In the genomic region with DNA sequence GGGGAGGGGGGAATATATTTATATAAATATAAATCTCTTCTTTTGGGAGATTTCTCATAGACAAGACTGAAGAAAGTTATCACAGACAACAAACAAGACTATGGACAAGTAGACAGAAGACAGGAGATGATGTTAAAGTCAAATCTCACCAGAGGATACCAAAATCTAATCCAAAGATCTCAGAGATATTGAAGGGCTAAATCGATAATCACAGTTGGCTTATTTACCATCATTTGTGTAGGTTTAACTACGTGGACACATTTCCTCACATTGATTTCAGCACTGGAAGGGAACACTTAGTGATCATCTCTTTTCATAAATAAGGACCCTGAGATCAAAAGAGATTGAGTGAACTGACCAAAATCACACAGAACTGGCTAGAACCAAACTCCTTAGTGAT, we compare ENCODE assay signal across 16 cellular contexts. TPM values are rescaled to one million over a fixed set of nuclear protein-coding genes. Genes with fewer than 3 reads are reported as not detected.
DNase-seq lines count a peak whose midpoint lies in the region; ATAC-seq and TF ChIP-seq lines count a peak whose summit lies in the region.
"Had no signal": no experiment of that assay in that cellular context is flagged by ENCODE, and none has a peak within 500 bp of the region (broad histone marks: within the 10 kb centered on the region; RNA-seq: fewer than 3 reads in every experiment).

No MANE protein-coding gene starts in this region.

- no peak overlapping the region for H2BK12ac ChIP-seq in H9 (ENCODE audit: insufficient read length, low read depth, low read length)

- H3K23ac ChIP-seq in H9 (ENCODE audit: insufficient read length, low read depth, low read length) = no peak overlapping the region

- no peak overlapping the region for H4K8ac ChIP-seq in H9 (replicated peaks; ENCODE audit: insufficient read length, low read depth, low read length)

- H3K18ac ChIP-seq in H9 (ENCODE audit: insufficient read length, low read depth, low read length) = no peak overlapping the region

- no peaks in the 10 kb centered on the region for H4K20me1 ChIP-seq in H9 (ENCODE audit: control insufficient read depth, insufficient read depth, insufficient read length)

- H3K9me3 Mint-ChIP-seq in natural killer cell (no peaks in the 10 kb centered on the region), nephron progenitor cell (peaks cover 22% of the 10 kb centered on the region), H9 (peaks cover 11 to 18% of the 10 kb centered on the region in 2 experiments)
- H3K9me3 Mint-ChIP-seq in natural killer cell treated with Interleukin-12 subunit alpha and Interleukin-12 subunit beta and Interleukin-15 and Interleukin-18, amount 100 ng/mL, for 72 hours = no peaks in the 10 kb centered on the region

- peak overlapping the region; percentile 94 for H3K27ac ChIP-seq in WERI-Rb-1
- no peak overlapping the region for H3K27ac ChIP-seq in H9 (ENCODE audit: insufficient read length, low read depth, low read length)
- H3K27ac ChIP-seq: GM23248 had no signal

- TF ChIP-seq CTCF in natural killer cell (IDR thresholded peaks at IDR 0.05) (no peak), WERI-Rb-1 (IDR thresholded peaks at IDR 0.05; ENCODE audit: low read depth, low read length) (no peak), nephron progenitor cell (IDR thresholded peaks at IDR 0.05) (no peak), H9 (conservative IDR thresholded peaks at IDR 0.05) (no peak)

- H3K79me1 ChIP-seq in H9 (ENCODE audit: insufficient read depth, low read depth, low read length, poor library complexity, severe bottlenecking) = peaks cover 5% of the 10 kb centered on the region

- no peak overlapping the region for H2BK15ac ChIP-seq in H9 (ENCODE audit: low read depth, low read length)

- H3K27me3 Mint-ChIP-seq in natural killer cell (ENCODE audit: low read depth in 2 of 2) (no peaks in the 10 kb centered on the region), nephron progenitor cell (ENCODE audit: low read depth, poor library complexity) (peaks cover 2% of the 10 kb centered on the region), H9 (ENCODE audit: low read depth) (no peaks in the 10 kb centered on the region)
- H3K27me3 Mint-ChIP-seq in natural killer cell treated with Interleukin-12 subunit alpha and Interleukin-12 subunit beta and Interleukin-15 and Interleukin-18, amount 100 ng/mL, for 72 hours = no peaks in the 10 kb centered on the region
- H3K27me3 Mint-ChIP-seq: CD4-positive, alpha-beta memory T cell had no signal

- no CpG with 5 or more reads among the region's 2 CpGs for WGBS in H9 (ENCODE audit: extremely low coverage, insufficient read length, low lambda C conversion rate)

- no peaks in the 10 kb centered on the region for H3K36me3 Mint-ChIP-seq in natural killer cell
- no peaks in the 10 kb centered on the region for H3K36me3 Mint-ChIP-seq in natural killer cell treated with Interleukin-12 subunit alpha and Interleukin-12 subunit beta and Interleukin-15 and Interleukin-18, amount 100 ng/mL, for 72 hours
- peaks cover 13% of the 10 kb centered on the region for H3K36me3 Mint-ChIP-seq in nephron progenitor cell (ENCODE audit: low read depth)
- peaks cover 8 to 14% (median 8%) of the 10 kb centered on the region in 3 experiments for H3K36me3 Mint-ChIP-seq in H9 (ENCODE audit: insufficient read depth in 1 of 3, low read depth in 3 of 3)

- peaks cover 3% of the 10 kb centered on the region; the same call in 1 of the 2 replicates for H3K79me2 ChIP-seq in H9 (ENCODE audit: insufficient read depth, low read length)

- no peaks in the 10 kb centered on the region for H3K36me3 ChIP-seq in WERI-Rb-1

- DNase-seq in natural killer cell (no peak), WERI-Rb-1 (no peak), nephron progenitor cell (no peak), H9 (no peak), dermis blood vessel endothelial cell (no peak), GM19238 (ENCODE audit: insufficient read length, low spot score) (no peak), midbrain (lab: John Stamatoyannopoulos, UW) (no peak)
- no peak for DNase-seq in natural killer cell treated with Interleukin-12 subunit alpha and Interleukin-12 subunit beta and Interleukin-15 and Interleukin-18, amount 100 ng/mL, for 72 hours (ENCODE audit: low spot score)
- DNase-seq: CD4-positive, alpha-beta memory T cell; GF-D8; GM23248; MM.1S; NCI-H1105 treated with DMSO at 0.1 percent for 48 hours; NCI-H187; NCI-H446; RPMI8226 had no signal

- H2BK5ac ChIP-seq in H9 (ENCODE audit: insufficient read length, low read length) = no peak overlapping the region

- no peak overlapping the region for H3T11ph ChIP-seq in H9 (ENCODE audit: low read length)

- no peak overlapping the region for H4K5ac ChIP-seq in H9 (ENCODE audit: insufficient read length, low read depth, low read length)

- H3K27me3 ChIP-seq in WERI-Rb-1 (ENCODE audit: insufficient read depth, low read depth, severe bottlenecking) (no peaks in the 10 kb centered on the region), H9 (ENCODE audit: insufficient read depth, low read length) (no peaks in the 10 kb centered on the region)

- H3K4ac ChIP-seq in H9 (ENCODE audit: low read depth, low read length) = no peak overlapping the region

- no peak for ATAC-seq in natural killer cell
- no peak for ATAC-seq in natural killer cell treated with Interleukin-12 subunit alpha and Interleukin-12 subunit beta and Interleukin-15 and Interleukin-18, amount 100 ng/mL, for 72 hours

- no peak overlapping the region for H3K9ac ChIP-seq in H9 (ENCODE audit: extremely low read depth, insufficient read length, low read length)
- H3K9ac ChIP-seq: GM23248 had no signal

- H2BK20ac ChIP-seq in H9 (ENCODE audit: low read depth, low read length, poor library complexity, severe bottlenecking) = no peak overlapping the region

- H3K9me3 ChIP-seq in WERI-Rb-1 (ENCODE audit: severe bottlenecking) (peaks cover 8% of the 10 kb centered on the region), H9 (ENCODE audit: control insufficient read depth, low read depth, low read length) (no peaks in the 10 kb centered on the region)

- peak overlapping the region in 1 of 2 donors; percentile 47 for H3K27ac Mint-ChIP-seq in natural killer cell
- peak overlapping the region in 1 of 2 donors; percentile 11 for H3K27ac Mint-ChIP-seq in natural killer cell treated with Interleukin-12 subunit alpha and Interleukin-12 subunit beta and Interleukin-15 and Interleukin-18, amount 100 ng/mL, for 72 hours
- peak overlapping the region; percentile 35 for H3K27ac Mint-ChIP-seq in nephron progenitor cell
- H3K27ac Mint-ChIP-seq in H9 = no peak overlapping the region

- H3K4me1 Mint-ChIP-seq in natural killer cell (peaks cover 27% of the 10 kb centered on the region in 2 donors), nephron progenitor cell (peaks cover 48% of the 10 kb centered on the region), H9 (peaks cover 30 to 35% of the 10 kb centered on the region in 2 experiments)
- peaks cover 20 to 28% of the 10 kb centered on the region in 2 donors for H3K4me1 Mint-ChIP-seq in natural killer cell treated with Interleukin-12 subunit alpha and Interleukin-12 subunit beta and Interleukin-15 and Interleukin-18, amount 100 ng/mL, for 72 hours (ENCODE audit: low read depth in 2 of 2)

- no peak overlapping the region for H2AK5ac ChIP-seq in H9 (ENCODE audit: insufficient read length, low read length)

- H3K4me1 ChIP-seq in H9 (ENCODE audit: insufficient read depth, low read length) = peaks cover 3% of the 10 kb centered on the region; the same call in 1 of the 2 replicates

- no peak overlapping the region for H3K4me3 ChIP-seq in WERI-Rb-1 (ENCODE audit: low read depth, low read length)
- H3K4me3 ChIP-seq: GM23248 had no signal

- H3K4me2 ChIP-seq in H9 (ENCODE audit: insufficient read depth, insufficient read length, low read length) = no peak overlapping the region

- H3K4me3 Mint-ChIP-seq in natural killer cell (peak overlapping the region; percentile 60), nephron progenitor cell (peak overlapping the region; percentile 58), H9 (no peak overlapping the region)
- no peak overlapping the region for H3K4me3 Mint-ChIP-seq in natural killer cell treated with Interleukin-12 subunit alpha and Interleukin-12 subunit beta and Interleukin-15 and Interleukin-18, amount 100 ng/mL, for 72 hours

- H3K14ac ChIP-seq in H9 (ENCODE audit: insufficient read depth, low read length) = no peak overlapping the region

- intact Hi-C loops in natural killer cell (cut with micrococcal nuclease) = no loop called here

- no peak overlapping the region for H2AFZ ChIP-seq in H9 (ENCODE audit: low read length)
- H2AFZ ChIP-seq: GM23248 had no signal

- H2BK120ac ChIP-seq in H9 (ENCODE audit: low read depth, low read length, poor library complexity, severe bottlenecking) = no peak overlapping the region

- H3K23me2 ChIP-seq in H9 (ENCODE audit: insufficient read length, low read depth, low read length, poor library complexity, severe bottlenecking) = peaks cover 6% of the 10 kb centered on the region

- H3K56ac ChIP-seq in H9 (ENCODE audit: insufficient read length, low read depth, low read length) = no peak overlapping the region

- H4K91ac ChIP-seq in H9 (ENCODE audit: insufficient read length, low read depth, low read length) = no peak overlapping the region

RNA-seq across cellular contexts. Expression of a gene that starts 2.7 kb away (rescaled TPM):
- total RNA-seq in natural killer cell = 10 to 100 TPM; 12.8 to 18.2 (median 15.8) TPM
- 10 to 100 TPM in 1 of 2 donors, 1 to 10 TPM in 1; 6.7 to 15.4 TPM for total RNA-seq in natural killer cell treated with Interleukin-12 subunit alpha and Interleukin-12 subunit beta and Interleukin-15 and Interleukin-18, amount 100 ng/mL, for 72 hours
- 108 and 111 TPM in 2 replicates for total RNA-seq in H9 (2021)
- total RNA-seq in dermis blood vessel endothelial cell = 12.9 and 20.8 TPM in 2 replicates

Comparison
In these comparisons a context has a peak if more than half of its experiments do, and no peak if none do; other contexts are left out.
1. H3K4me3 Mint-ChIP-seq: peak in natural killer cell (single experiment) and nephron progenitor cell (single experiment); none in natural killer cell treated with Interleukin-12 subunit alpha and Interleukin-12 subunit beta and Interleukin-15 and Interleukin-18, amount 100 ng/mL, for 72 hours (single experiment) and H9 (0 of 2).